In genomic region chr7:14714161-14714728, GRCh38 we compare ENCODE assay signal across 10 cellular contexts.
DNase-seq lines count a peak whose midpoint lies in the region; ATAC-seq and TF ChIP-seq lines count a peak whose summit lies in the region.
"Had no signal": no experiment of that assay in that cellular context is flagged by ENCODE, and none has a peak within 500 bp of the region (broad histone marks: within the 10 kb centered on the region; RNA-seq: fewer than 3 reads in every experiment).

No MANE protein-coding gene starts in this region.

- in situ Hi-C loops in GM13977 (cut with MboI; ENCODE audit: low pct_unique_long_range_greater_than_20kb, low sequenced_read_pairs, unreplicated experiment): loop anchor here (25.0 kb wide), 1 partner anchor 298 kb away; no protein-coding TSS in a partner anchor

- DNase-seq in GM13977 (ENCODE audit: low spot score) (peak; percentile 17), Kasumi-1 (lab: John Stamatoyannopoulos, UW) (no peak), DMS 273 (lab: John Stamatoyannopoulos, UW; ENCODE audit: unreplicated experiment) (no peak), HuH-7 (ENCODE audit: low spot score) (no peak), Ammon's horn (ENCODE audit: low spot score) (no peak)
- DNase-seq: MG63, RPMI8226 had no signal

- TF ChIP-seq CTCF in GM13977 (IDR thresholded peaks at IDR 0.05; ENCODE audit: extremely low read depth, insufficient read depth, missing control alignments): no peak

- ATAC-seq in GM19351 (IDR thresholded peaks at IDR 0.05; ENCODE audit: unreplicated experiment): peak; percentile 99
- ATAC-seq in HG02763 (IDR thresholded peaks at IDR 0.05; ENCODE audit: unreplicated experiment): peak; percentile 93
- peak; percentile 97 for ATAC-seq in HG03558 (IDR thresholded peaks at IDR 0.05; ENCODE audit: extremely low read depth, unreplicated experiment)
